Comparison of ENCODE assay signal across 1 cellular context in the genomic region with DNA sequence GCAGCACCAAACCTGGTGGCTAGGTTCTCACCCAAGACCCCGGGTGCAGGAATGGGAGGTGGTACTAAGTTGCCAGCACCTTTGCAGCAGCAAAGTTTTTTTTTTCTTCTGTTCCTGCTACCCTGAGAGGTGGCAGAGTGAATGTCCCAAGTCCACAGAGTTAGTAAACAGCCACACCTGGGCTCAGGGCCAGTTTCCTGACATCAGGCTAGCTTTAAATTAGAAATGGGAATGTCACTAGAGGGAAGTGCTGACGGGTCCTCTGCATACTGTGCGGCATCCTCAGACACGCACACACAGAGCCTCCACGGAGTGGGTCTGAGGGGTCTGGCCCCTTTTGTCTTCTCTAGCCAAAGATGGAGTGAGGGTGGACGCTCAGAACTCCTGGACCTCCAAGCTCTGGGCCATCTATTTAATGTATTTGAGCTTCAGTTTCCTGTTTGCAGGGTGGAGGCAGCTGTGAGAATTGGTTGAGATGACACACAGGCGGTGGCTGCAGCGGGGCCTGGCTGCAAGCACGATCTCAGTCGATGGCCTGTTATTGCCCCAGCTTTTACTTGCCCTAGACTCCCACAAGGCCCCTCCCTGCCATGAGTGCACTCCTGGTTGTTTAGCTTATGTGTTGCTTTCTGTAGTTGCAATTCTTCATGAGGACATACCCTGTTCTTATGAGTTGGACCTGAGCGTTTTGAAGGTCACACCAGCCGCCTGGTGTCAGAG.
TF ChIP-seq lines count a peak whose summit lies in the region.

No MANE protein-coding gene starts in this region.

TF ChIP-seq in liver, 16 proteins besides CTCF, POLR2A, EP300 and RAD21 (continued from another document):
- TF ChIP-seq, protein P1, sequence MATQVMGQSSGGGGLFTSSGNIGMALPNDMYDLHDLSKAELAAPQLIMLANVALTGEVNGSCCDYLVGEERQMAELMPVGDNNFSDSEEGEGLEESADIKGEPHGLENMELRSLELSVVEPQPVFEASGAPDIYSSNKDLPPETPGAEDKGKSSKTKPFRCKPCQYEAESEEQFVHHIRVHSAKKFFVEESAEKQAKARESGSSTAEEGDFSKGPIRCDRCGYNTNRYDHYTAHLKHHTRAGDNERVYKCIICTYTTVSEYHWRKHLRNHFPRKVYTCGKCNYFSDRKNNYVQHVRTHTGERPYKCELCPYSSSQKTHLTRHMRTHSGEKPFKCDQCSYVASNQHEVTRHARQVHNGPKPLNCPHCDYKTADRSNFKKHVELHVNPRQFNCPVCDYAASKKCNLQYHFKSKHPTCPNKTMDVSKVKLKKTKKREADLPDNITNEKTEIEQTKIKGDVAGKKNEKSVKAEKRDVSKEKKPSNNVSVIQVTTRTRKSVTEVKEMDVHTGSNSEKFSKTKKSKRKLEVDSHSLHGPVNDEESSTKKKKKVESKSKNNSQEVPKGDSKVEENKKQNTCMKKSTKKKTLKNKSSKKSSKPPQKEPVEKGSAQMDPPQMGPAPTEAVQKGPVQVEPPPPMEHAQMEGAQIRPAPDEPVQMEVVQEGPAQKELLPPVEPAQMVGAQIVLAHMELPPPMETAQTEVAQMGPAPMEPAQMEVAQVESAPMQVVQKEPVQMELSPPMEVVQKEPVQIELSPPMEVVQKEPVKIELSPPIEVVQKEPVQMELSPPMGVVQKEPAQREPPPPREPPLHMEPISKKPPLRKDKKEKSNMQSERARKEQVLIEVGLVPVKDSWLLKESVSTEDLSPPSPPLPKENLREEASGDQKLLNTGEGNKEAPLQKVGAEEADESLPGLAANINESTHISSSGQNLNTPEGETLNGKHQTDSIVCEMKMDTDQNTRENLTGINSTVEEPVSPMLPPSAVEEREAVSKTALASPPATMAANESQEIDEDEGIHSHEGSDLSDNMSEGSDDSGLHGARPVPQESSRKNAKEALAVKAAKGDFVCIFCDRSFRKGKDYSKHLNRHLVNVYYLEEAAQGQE (IDR thresholded peaks at IDR 0.05) = no peak
- TF ChIP-seq MAX (IDR thresholded peaks at IDR 0.05) (no peak), HNF4A (conservative IDR thresholded peaks at IDR 0.05) (peak; percentile 59 to 77)
- TF ChIP-seq, protein P2, sequence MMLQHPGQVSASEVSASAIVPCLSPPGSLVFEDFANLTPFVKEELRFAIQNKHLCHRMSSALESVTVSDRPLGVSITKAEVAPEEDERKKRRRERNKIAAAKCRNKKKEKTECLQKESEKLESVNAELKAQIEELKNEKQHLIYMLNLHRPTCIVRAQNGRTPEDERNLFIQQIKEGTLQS (IDR thresholded peaks at IDR 0.05) = no peak
